Comparison of ENCODE assay signal across 22 cellular contexts in the genomic region with DNA sequence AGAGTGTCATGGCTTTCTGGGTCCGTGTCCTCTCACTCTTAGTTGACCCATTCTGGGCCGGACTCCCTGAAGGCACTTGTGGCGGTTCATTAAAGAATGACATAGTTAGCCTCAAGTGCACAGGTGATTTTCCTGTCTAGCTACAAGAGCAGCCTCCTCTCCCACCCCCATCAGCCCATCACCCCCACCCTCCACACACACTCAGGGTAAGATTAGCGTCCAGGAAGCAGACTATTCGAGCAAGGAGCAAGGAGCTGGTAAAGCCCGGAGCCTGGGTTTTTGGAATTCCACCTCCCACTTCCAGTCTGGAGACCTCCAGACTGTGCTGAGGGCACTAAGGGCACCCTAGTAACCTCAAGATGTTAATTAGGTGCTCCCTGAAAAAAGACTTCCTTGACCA. TPM values are rescaled to one million over a fixed set of nuclear protein-coding genes. Genes with fewer than 3 reads are reported as not detected.
A peak's percentile ranks its signal among the peaks of the same experiment; 100 is the strongest.
DNase-seq lines count a peak whose midpoint lies in the region; ATAC-seq, FAIRE-seq and TF ChIP-seq lines count a peak whose summit lies in the region.
"Had no signal": no experiment of that assay in that cellular context is flagged by ENCODE, and none has a peak within 500 bp of the region (broad histone marks: within the 10 kb centered on the region; RNA-seq: fewer than 3 reads in every experiment).

No MANE protein-coding gene starts in this region.

- no peak for TF ChIP-seq CTCF in right atrium auricular region (IDR thresholded peaks at IDR 0.05)
- TF ChIP-seq CTCF in esophagus squamous epithelium (IDR thresholded peaks at IDR 0.05): no peak
- no peak for TF ChIP-seq CTCF in gastrocnemius medialis (IDR thresholded peaks at IDR 0.05 in 4 of 5, conservative IDR thresholded peaks at IDR 0.05 in 1 of 5)
- TF ChIP-seq CTCF in kidney (IDR thresholded peaks at IDR 0.05; ENCODE audit: borderline replicate concordance, extremely low read depth, insufficient read depth): no peak

- H3K9me3 ChIP-seq in right atrium auricular region: no peaks in the 10 kb centered on the region
- H3K9me3 ChIP-seq in esophagus squamous epithelium: no peaks in the 10 kb centered on the region
- no peaks in the 10 kb centered on the region for H3K9me3 ChIP-seq in gastrocnemius medialis
- H3K9me3 ChIP-seq in kidney (ENCODE audit: control insufficient read depth in 1 of 2, low read length in 2 of 2): no peaks in the 10 kb centered on the region
- H3K9me3 ChIP-seq: SK-N-SH had no signal

- ATAC-seq in left cardiac atrium: no peak
- ATAC-seq in gastrocnemius medialis: no peak
- no peak for ATAC-seq in HG03280 (IDR thresholded peaks at IDR 0.05; ENCODE audit: unreplicated experiment)
- no peak for ATAC-seq in GM21619 (IDR thresholded peaks at IDR 0.05; ENCODE audit: unreplicated experiment)

- H3K36me3 ChIP-seq in right atrium auricular region (peaks cover 71% of the 10 kb centered on the region), esophagus squamous epithelium (peaks cover 8 to 81% (median 12%) of the 10 kb centered on the region in 3 donors), gastrocnemius medialis (peaks cover 2 to 28% of the 10 kb centered on the region in 2 donors), kidney (ENCODE audit: control insufficient read depth in 1 of 2, insufficient read depth in 2 of 2, low read length in 2 of 2) (peaks cover 10 to 19% of the 10 kb centered on the region in 2 donors)

- peak overlapping the region; percentile 24 to 64 for H3K27ac ChIP-seq in right atrium auricular region
- peak overlapping the region; percentile 78 to 91 (median 89) for H3K27ac ChIP-seq in esophagus squamous epithelium
- H3K27ac ChIP-seq in gastrocnemius medialis: peak overlapping the region; percentile 82 to 91 (median 88)
- no peak overlapping the region for H3K27ac ChIP-seq in kidney (ENCODE audit: low read depth in 2 of 2, low read length in 2 of 2)
- H3K27ac ChIP-seq: PC-9 had no signal

- H3K4me3 ChIP-seq in right atrium auricular region (no peak overlapping the region), esophagus squamous epithelium (no peak overlapping the region), gastrocnemius medialis (no peak overlapping the region), kidney (ENCODE audit: low read length in 2 of 2) (no peak overlapping the region)
- H3K4me3 ChIP-seq: PC-9 had no signal

- in situ Hi-C loops in gastrocnemius medialis (cut with MboI; ENCODE audit: low sequenced_read_pairs in 4 of 4): loop anchor here in 1 of 4 donors (25.0 kb wide), 1 partner anchor 390 kb away; the partner anchor contains the start of gene KIFBP

- DNase-seq in right atrium auricular region (ENCODE audit: low spot score) (no peak), left cardiac atrium (no peak), esophagus squamous epithelium (lab: John Stamatoyannopoulos, UW) (no peak), gastrocnemius medialis (no peak), kidney (no peak), GM12891 (ENCODE audit: insufficient read length, low spot score) (no peak)
- DNase-seq: activated CD4-positive, alpha-beta T cell treated with anti-CD3 and anti-CD28 coated beads for 1 hour; activated naive CD4-positive, alpha-beta T cell treated with Interleukin-2 at 50 U/mL for 16 hours; CD8-positive, alpha-beta memory T cell; DMS79; glutamatergic neuron; NCI-H1436; NCI-H748 treated with DMSO at 0.1 percent for 48 hours; PC-9; SK-N-SH; stimulated activated CD4-positive, alpha-beta T cell treated with anti-CD3 and anti-CD28 coated beads, Interleukin-12 subunit alpha, Interleukin-12 subunit beta, amount 100 ng/mL, for 4 hours; T-helper 9 cell; trophoblast cell had no signal

- TF ChIP-seq POLR2A in esophagus squamous epithelium (IDR thresholded peaks at IDR 0.05) (no peak), gastrocnemius medialis (IDR thresholded peaks at IDR 0.05) (no peak), GM12891 (IDR thresholded peaks at IDR 0.05; ENCODE audit: low read depth, low read length) (no peak)

- intact Hi-C loops in left cardiac atrium (cut with DNase I): loop anchor here in 1 of 2 donors (5.0 kb wide), 1 partner anchor 45 kb away; no protein-coding TSS in a partner anchor
- intact Hi-C loops in esophagus squamous epithelium (cut with DNase I): no loop called here
- intact Hi-C loops in gastrocnemius medialis (cut with DNase I; ENCODE audit: low total_unique reads): no loop called here
- intact Hi-C loops in kidney (cut with DNase I): no loop called here

- FAIRE-seq in kidney (lab: Jason Lieb, UNC): no peak
- no peak for FAIRE-seq in GM12891 (lab: Jason Lieb, UNC)
- FAIRE-seq: H1 had no signal

- H3K27me3 ChIP-seq in right atrium auricular region (no peaks in the 10 kb centered on the region), esophagus squamous epithelium (no peaks in the 10 kb centered on the region), gastrocnemius medialis (no peaks in the 10 kb centered on the region)

- no peak overlapping the region for H3K9ac ChIP-seq in kidney (ENCODE audit: low read length in 2 of 2)
- H3K9ac ChIP-seq: SK-N-SH had no signal

- peaks cover 3 to 43% of the 10 kb centered on the region in 2 donors for H3K4me1 ChIP-seq in right atrium auricular region
- H3K4me1 ChIP-seq in esophagus squamous epithelium: peaks cover 36 to 74% (median 39%) of the 10 kb centered on the region in 3 donors
- peaks cover 44 to 60% of the 10 kb centered on the region in 2 donors for H3K4me1 ChIP-seq in gastrocnemius medialis
- peaks cover 10 to 11% of the 10 kb centered on the region in 2 donors for H3K4me1 ChIP-seq in kidney (ENCODE audit: control insufficient read depth in 1 of 2, insufficient read depth in 1 of 2, low read depth in 1 of 2, low read length in 2 of 2)

- WGBS in esophagus squamous epithelium, 2 donors: 73 to 85% methylated on average over 5 to 6 of the region's 6 CpGs

TF ChIP-seq in GM12891, 5 proteins besides CTCF, POLR2A, EP300 and RAD21:
- TF ChIP-seq POLR2AphosphoS5 (IDR thresholded peaks at IDR 0.05; ENCODE audit: low read depth, low read length) (no peak), POU2F2 (IDR thresholded peaks at IDR 0.05; ENCODE audit: low read depth, low read length) (no peak), SPI1 (IDR thresholded peaks at IDR 0.05; ENCODE audit: low read depth, low read length) (no peak), TAF1 (IDR thresholded peaks at IDR 0.05; ENCODE audit: low read depth, low read length) (no peak), PAX5 (IDR thresholded peaks at IDR 0.05; ENCODE audit: insufficient read depth, low read length, severe bottlenecking) (no peak)
TF ChIP-seq in GM12891: peak in this region for 0.

RNA-seq across cellular contexts. Expression of gene TACR2, which starts 39.5 kb away (rescaled TPM):
- total RNA-seq in right atrium auricular region (under 1 TPM; 0.24 to 0.41 TPM), left cardiac atrium (under 1 TPM; 0.24 to 0.31 TPM), esophagus squamous epithelium (10 to 100 TPM in 1 of 4 donors, 1 to 10 TPM in 2, under 1 TPM in 1; 0.72 to 24.0 (median 4.4) TPM), gastrocnemius medialis (under 1 TPM in 2 of 4 donors, not detected in 2; 0.36 to 0.49 TPM), kidney (0.38 TPM)
- polyA plus RNA-seq in kidney (ENCODE audit: insufficient read depth, low read depth, low replicate concordance): 0.37 TPM
- polyA plus RNA-seq in GM12891 (2012; ENCODE audit: low read depth, missing spikeins): 0.18 TPM
- total RNA-seq: CD8-positive, alpha-beta memory T cell; H1; PC-9; progenitor cell of endocrine pancreas had no signal
- polyA plus RNA-seq: CD8-positive, alpha-beta memory T cell had no signal

Comparison
In these comparisons a context has a peak if more than half of its experiments do, and no peak if none do; other contexts are left out.
1. H3K27ac ChIP-seq: peak in right atrium auricular region (2 of 2), esophagus squamous epithelium (4 of 4) and gastrocnemius medialis (4 of 4); none in kidney (0 of 2).